1 cellular context compared by ENCODE assay signal in the genomic region with DNA sequence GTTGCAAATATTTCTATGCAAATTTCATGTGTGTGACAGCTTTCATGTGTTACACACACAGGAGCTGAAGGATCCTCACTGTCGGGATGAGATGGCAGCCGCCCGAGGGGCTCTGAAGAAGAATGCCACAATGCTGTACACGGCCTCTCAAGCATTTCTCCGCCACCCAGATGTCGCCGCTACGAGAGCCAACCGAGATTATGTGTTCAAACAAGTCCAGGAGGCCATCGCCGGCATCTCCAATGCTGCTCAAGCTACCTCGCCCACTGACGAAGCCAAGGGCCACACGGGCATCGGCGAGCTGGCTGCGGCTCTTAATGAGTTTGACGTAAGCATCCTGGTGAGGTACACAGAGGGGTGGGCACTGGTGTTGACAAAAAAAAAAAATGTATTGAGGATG.
TF ChIP-seq lines count a peak whose summit lies in the region.

No MANE protein-coding gene starts in this region.

TF ChIP-seq in H1, 55 proteins besides CTCF, POLR2A, EP300 and RAD21 (continued from another document):
- TF ChIP-seq MAX (IDR thresholded peaks at IDR 0.05) (no peak), CTBP2 (IDR thresholded peaks at IDR 0.05; ENCODE audit: borderline replicate concordance, insufficient read depth, insufficient read length, low read length) (no peak), CBX8 (IDR thresholded peaks at IDR 0.05; ENCODE audit: borderline replicate concordance, low read depth, low read length) (no peak), JUN (IDR thresholded peaks at IDR 0.05; ENCODE audit: low read depth, low read length) (no peak), GABPA (IDR thresholded peaks at IDR 0.05; ENCODE audit: borderline replicate concordance, insufficient read depth, low read length) (no peak), BRCA1 (IDR thresholded peaks at IDR 0.05; ENCODE audit: low read depth, low read length) (no peak), CHD7 (IDR thresholded peaks at IDR 0.05; ENCODE audit: insufficient replicate concordance, low read length) (no peak), KDM1A (IDR thresholded peaks at IDR 0.05; ENCODE audit: borderline replicate concordance, low read length) (no peak), CEBPB (IDR thresholded peaks at IDR 0.05; ENCODE audit: low read depth, low read length) (no peak), KDM4A (IDR thresholded peaks at IDR 0.05; ENCODE audit: low read depth, low read length, severe bottlenecking) (no peak), RBBP5 (IDR thresholded peaks at IDR 0.05; ENCODE audit: borderline replicate concordance, low read depth, low read length) (no peak), TCF12 (IDR thresholded peaks at IDR 0.05; ENCODE audit: low read depth, low read length) (no peak), ZNF274 (IDR thresholded peaks at IDR 0.05; ENCODE audit: borderline replicate concordance, extremely low read depth, low read length) (no peak), RFX5 (IDR thresholded peaks at IDR 0.05; ENCODE audit: borderline replicate concordance, low read depth, low read length) (no peak), SIX5 (IDR thresholded peaks at IDR 0.05; ENCODE audit: low read depth, low read length) (no peak)
